1 cellular context compared by ENCODE assay signal in genomic region chr3:179297971-179298725, GRCh38.
TF ChIP-seq lines count a peak whose summit lies in the region.

No MANE protein-coding gene starts in this region.

TF ChIP-seq in endothelial cell of umbilical vein, 7 proteins besides CTCF, POLR2A, EP300 and RAD21:
- TF ChIP-seq EZH2 (IDR thresholded peaks at IDR 0.05; ENCODE audit: borderline replicate concordance, low read depth, low read length, severe bottlenecking) = no peak
- TF ChIP-seq JUN (IDR thresholded peaks at IDR 0.05; ENCODE audit: borderline replicate concordance, insufficient read depth, insufficient read length, low read depth) = no peak
